ENCODE assay signal across 19 cellular contexts in genomic region chr1:207670997-207671396, GRCh38. TPM values are rescaled to one million over a fixed set of nuclear protein-coding genes. Genes with fewer than 3 reads are reported as not detected.
DNase-seq lines count a peak whose midpoint lies in the region; ATAC-seq, FAIRE-seq and TF ChIP-seq lines count a peak whose summit lies in the region.
"Had no signal": no experiment of that assay in that cellular context is flagged by ENCODE, and none has a peak within 500 bp of the region (broad histone marks: within the 10 kb centered on the region; RNA-seq: fewer than 3 reads in every experiment).

No MANE protein-coding gene starts in this region.

- H3K4me3 ChIP-seq in A549: no peak overlapping the region
- H3K4me3 ChIP-seq in MM.1S (ENCODE audit: low read length): no peak overlapping the region
- H3K4me3 ChIP-seq in bronchial epithelial cell (ENCODE audit: low read depth, low read length): no peak overlapping the region
- no peak overlapping the region for H3K4me3 ChIP-seq in mesendoderm (ENCODE audit: low read length)

- no peak overlapping the region for H3K4ac ChIP-seq in mesendoderm (ENCODE audit: low read depth, low read length)

- no peaks in the 10 kb centered on the region for H4K20me1 ChIP-seq in MM.1S (ENCODE audit: insufficient read depth, low read length)

- no peak for TF ChIP-seq POLR2A in A549 (IDR thresholded peaks at IDR 0.05; ENCODE audit: low read length)

- 0 out of 2 replicates have a peak, but pooled peaks cover 4% of the 10 kb centered on the region for H3F3A ChIP-seq in MM.1S (ENCODE audit: insufficient read depth, low read length)

- no peak overlapping the region for H3K23ac ChIP-seq in mesendoderm (ENCODE audit: low read length)

- no peak overlapping the region for H2AK5ac ChIP-seq in mesendoderm (ENCODE audit: low read length)

- TF ChIP-seq EP300 in A549 (IDR thresholded peaks at IDR 0.05): no peak

- H3K18ac ChIP-seq in mesendoderm (ENCODE audit: low read length): peak overlapping the region; percentile 60

- CTCF ChIA-PET in A549 (lab: Yijun Ruan, JAX): no interaction called here

- H3K27ac ChIP-seq in A549 (no peak overlapping the region), MM.1S (ENCODE audit: low read length) (peak overlapping the region; percentile 5; the same call in 1 of the 2 replicates), mesendoderm (ENCODE audit: low read depth, low read length) (no peak overlapping the region)
- H3K27ac ChIP-seq: C4-2B had no signal

- H3K9me2 ChIP-seq in MM.1S (replicated peaks; ENCODE audit: insufficient read depth, low read length): no peaks in the 10 kb centered on the region

- no peak overlapping the region for H2BK120ac ChIP-seq in mesendoderm (ENCODE audit: low read depth, low read length)

- no peak overlapping the region for H3K56ac ChIP-seq in mesendoderm (ENCODE audit: low read length)

- no peak for ATAC-seq in A549

- H3K4me2 ChIP-seq in A549: no peak overlapping the region
- peak overlapping the region; percentile 27; the same call in 1 of the 2 replicates for H3K4me2 ChIP-seq in MM.1S (ENCODE audit: low read depth, low read length)
- no peak overlapping the region for H3K4me2 ChIP-seq in mesendoderm (ENCODE audit: low read length)

- H3K79me2 ChIP-seq in MM.1S (ENCODE audit: low read length): no peaks in the 10 kb centered on the region
- H3K79me2 ChIP-seq in mesendoderm (ENCODE audit: control insufficient read depth, insufficient read depth, low read length): no peaks in the 10 kb centered on the region

- no peak overlapping the region for H4K8ac ChIP-seq in mesendoderm (ENCODE audit: low read depth, low read length)

- no peak overlapping the region for H2BK5ac ChIP-seq in mesendoderm (ENCODE audit: low read length)

- no peaks in the 10 kb centered on the region; the same call in 2 of the 3 replicates for H3K9me3 ChIP-seq in A549
- no peaks in the 10 kb centered on the region for H3K9me3 ChIP-seq in MM.1S (replicated peaks; ENCODE audit: insufficient read depth, low read length)

- no peak for TF ChIP-seq CTCF in A549 (IDR thresholded peaks at IDR 0.05)
- TF ChIP-seq CTCF in MM.1S (IDR thresholded peaks at IDR 0.05; ENCODE audit: low read length): no peak
- no peak for TF ChIP-seq CTCF in bronchial epithelial cell (IDR thresholded peaks at IDR 0.05; ENCODE audit: insufficient read depth, low read length, severe bottlenecking)

- 4% methylated on average over 3 of the region's 3 CpGs for WGBS in A549 (ENCODE audit: missing lambda C conversion rate)
- WGBS in mesendoderm (ENCODE audit: extremely low coverage, insufficient coverage, low lambda C conversion rate): no CpG with 5 or more reads among the region's 3 CpGs

- no peak for TF ChIP-seq RAD21 in A549 (conservative IDR thresholded peaks at IDR 0.05 in 1 of 2, IDR thresholded peaks at IDR 0.05 in 1 of 2)

- no peak overlapping the region for H4K5ac ChIP-seq in mesendoderm (ENCODE audit: low read length)

- H2AFZ ChIP-seq in MM.1S (ENCODE audit: low read length): peak overlapping the region; percentile 27

- H3K36me3 ChIP-seq in MM.1S (replicated peaks; ENCODE audit: insufficient read depth, low read length) (no peaks in the 10 kb centered on the region), bronchial epithelial cell (ENCODE audit: control insufficient read depth, insufficient read depth, low read length) (no peaks in the 10 kb centered on the region), mesendoderm (ENCODE audit: control insufficient read depth, insufficient read depth, low read length) (no peaks in the 10 kb centered on the region)

- no peaks in the 10 kb centered on the region for H3K79me1 ChIP-seq in mesendoderm (ENCODE audit: low read length)

- no peak overlapping the region for H3K9ac ChIP-seq in MM.1S (ENCODE audit: low read length)
- H3K9ac ChIP-seq in mesendoderm (ENCODE audit: low read length): no peak overlapping the region

- no peaks in the 10 kb centered on the region for H3K4me1 ChIP-seq in A549
- peaks cover 17% of the 10 kb centered on the region for H3K4me1 ChIP-seq in MM.1S (ENCODE audit: low read length)
- no peaks in the 10 kb centered on the region for H3K4me1 ChIP-seq in mesendoderm (ENCODE audit: control insufficient read depth, low read depth, low read length)

- DNase-seq in A549 (ENCODE audit: low read depth in 1 of 2, low spot score in 1 of 2) (no peak), MM.1S (peak; percentile 52), bronchial epithelial cell (ENCODE audit: low read depth) (peak; percentile 39), mesendoderm (no peak), ureter (ENCODE audit: low spot score) (no peak), T-helper 1 cell (no peak), T-helper 9 cell (no peak)
- no peak for DNase-seq in activated CD4-positive, alpha-beta T cell treated with anti-CD3 and anti-CD28 coated beads, Interleukin-2, amount 50 U/mL, for 4 hours
- DNase-seq: HFFc6, KG1, NCI-H2029, NCI-H2171 treated with DMSO at 0.1 percent for 48 hours, RPMI8226 had no signal

- POLR2A ChIA-PET in A549 (lab: Yijun Ruan, JAX): no interaction called here

- no peak overlapping the region for H2BK15ac ChIP-seq in mesendoderm (replicated peaks; ENCODE audit: low read depth)

- H3K27me3 ChIP-seq in MM.1S (replicated peaks; ENCODE audit: insufficient read depth, low read length) (no peaks in the 10 kb centered on the region), bronchial epithelial cell (ENCODE audit: control insufficient read depth, insufficient read depth, low read length) (peaks cover 17% of the 10 kb centered on the region), mesendoderm (ENCODE audit: insufficient read depth, low read length, poor library complexity) (no peaks in the 10 kb centered on the region)

- FAIRE-seq in A549 (lab: Jason Lieb, UNC) (no peak), bronchial epithelial cell (lab: Jason Lieb, UNC) (no peak)

TF ChIP-seq in A549, 52 proteins besides CTCF, POLR2A, EP300 and RAD21:
- 0 out of 2 replicates have a peak, but pooled peaks have one; percentile 7 for TF ChIP-seq NFE2L2 (conservative IDR thresholded peaks at IDR 0.05; ENCODE audit: low read length)
- TF ChIP-seq ZSCAN20 (CRISPR knock-in tag; IDR thresholded peaks at IDR 0.05): no peak
- no peak for TF ChIP-seq HOXB5 (CRISPR knock-in tag; IDR thresholded peaks at IDR 0.05)
- no peak for TF ChIP-seq HES2 (IDR thresholded peaks at IDR 0.05)
- no peak for TF ChIP-seq NR3C1 (IDR thresholded peaks at IDR 0.05)
- no peak for TF ChIP-seq E2F6 (IDR thresholded peaks at IDR 0.05; ENCODE audit: borderline replicate concordance, low read depth)
- no peak for TF ChIP-seq HOXA7 (CRISPR knock-in tag; IDR thresholded peaks at IDR 0.05)
- no peak for TF ChIP-seq NPAS2 (CRISPR knock-in tag; IDR thresholded peaks at IDR 0.05; ENCODE audit: borderline replicate concordance)
- no peak for TF ChIP-seq HEYL (CRISPR knock-in tag; IDR thresholded peaks at IDR 0.05)
- TF ChIP-seq MAFK (IDR thresholded peaks at IDR 0.05; ENCODE audit: partially characterized antibody): peak; percentile 29
- no peak for TF ChIP-seq CHD4 (IDR thresholded peaks at IDR 0.05; ENCODE audit: borderline replicate concordance)

RNA-seq across cellular contexts. Expression of gene CR1L, which starts 26.1 kb away (rescaled TPM):
- not detected in 2 replicates for polyA plus RNA-seq in A549 (2011; rRNA removed)
- polyA plus RNA-seq in A549 (2012; cell fraction: cytosol; rRNA removed): not detected in 2 replicates
- polyA plus RNA-seq in A549 (2012; cell fraction: nucleus; rRNA removed): not detected in 2 replicates
- polyA plus RNA-seq in A549 (2017; fragmentation: RNase III; extraction: RNeasy Plus Mini Kit Qiagen cat#74134 plus additional on column Dnase treatment): not detected in 3 replicates
- not detected in 2 replicates for polyA minus RNA-seq in A549 (2011; rRNA and poly(A)+ RNA removed)
- not detected in 2 replicates for total RNA-seq in bronchial epithelial cell
- 0.18 TPM for polyA plus RNA-seq in mesendoderm (2013, experiment 1 of 2)
- 0.11 TPM for polyA plus RNA-seq in mesendoderm (2013, experiment 2 of 2)
- total RNA-seq in ureter: not detected
- total RNA-seq: A172, H4, HFFc6, M059J, NCI-H460, SK-MEL-5 had no signal

Comparison
In these comparisons a context has a peak if more than half of its experiments do, and no peak if none do; other contexts are left out.
1. DNase-seq: peak in MM.1S (single experiment) and bronchial epithelial cell (single experiment); none in A549 (0 of 2), mesendoderm (single experiment), activated CD4-positive, alpha-beta T cell treated with anti-CD3 and anti-CD28 coated beads, Interleukin-2, amount 50 U/mL, for 4 hours (0 of 2), ureter (single experiment), T-helper 1 cell (0 of 5) and T-helper 9 cell (single experiment).